ENCODE assay signal across 3 cellular contexts in the genomic region with DNA sequence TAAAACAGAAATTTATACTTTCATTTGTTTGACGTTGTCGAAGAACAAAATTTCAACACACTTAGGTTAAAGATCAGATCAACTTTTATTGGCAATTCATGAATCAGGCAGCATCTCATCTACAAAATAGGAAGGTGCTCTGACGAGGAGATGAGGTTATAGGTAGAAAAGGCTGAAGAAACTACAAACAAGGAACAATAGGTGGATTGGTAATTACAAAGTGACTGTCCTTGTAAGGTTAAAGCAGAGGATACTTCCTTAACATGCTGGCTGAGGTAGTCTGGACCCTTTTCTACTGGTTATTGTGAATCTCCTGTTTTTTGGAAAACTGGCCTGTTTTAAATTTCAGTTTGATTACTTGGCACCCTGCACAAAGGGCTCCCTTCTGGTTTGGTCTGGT.
TF ChIP-seq lines count a peak whose summit lies in the region.

No MANE protein-coding gene starts in this region.

TF ChIP-seq in HepG2, 621 proteins besides CTCF, POLR2A, EP300 and RAD21:
- TF ChIP-seq ZNF567 (CRISPR knock-in tag; IDR thresholded peaks at IDR 0.05; ENCODE audit: borderline replicate concordance) (no peak), ZNF549 (CRISPR knock-in tag; IDR thresholded peaks at IDR 0.05) (0 out of 2 replicates have a peak, but pooled peaks have one; percentile 20)

TF ChIP-seq in HEK293, 187 proteins besides CTCF, POLR2A, EP300 and RAD21:
- peak; percentile 93 for TF ChIP-seq ZNF549 (tag by site-specific recombination; IDR thresholded peaks at IDR 0.05)
- TF ChIP-seq, protein P1, sequence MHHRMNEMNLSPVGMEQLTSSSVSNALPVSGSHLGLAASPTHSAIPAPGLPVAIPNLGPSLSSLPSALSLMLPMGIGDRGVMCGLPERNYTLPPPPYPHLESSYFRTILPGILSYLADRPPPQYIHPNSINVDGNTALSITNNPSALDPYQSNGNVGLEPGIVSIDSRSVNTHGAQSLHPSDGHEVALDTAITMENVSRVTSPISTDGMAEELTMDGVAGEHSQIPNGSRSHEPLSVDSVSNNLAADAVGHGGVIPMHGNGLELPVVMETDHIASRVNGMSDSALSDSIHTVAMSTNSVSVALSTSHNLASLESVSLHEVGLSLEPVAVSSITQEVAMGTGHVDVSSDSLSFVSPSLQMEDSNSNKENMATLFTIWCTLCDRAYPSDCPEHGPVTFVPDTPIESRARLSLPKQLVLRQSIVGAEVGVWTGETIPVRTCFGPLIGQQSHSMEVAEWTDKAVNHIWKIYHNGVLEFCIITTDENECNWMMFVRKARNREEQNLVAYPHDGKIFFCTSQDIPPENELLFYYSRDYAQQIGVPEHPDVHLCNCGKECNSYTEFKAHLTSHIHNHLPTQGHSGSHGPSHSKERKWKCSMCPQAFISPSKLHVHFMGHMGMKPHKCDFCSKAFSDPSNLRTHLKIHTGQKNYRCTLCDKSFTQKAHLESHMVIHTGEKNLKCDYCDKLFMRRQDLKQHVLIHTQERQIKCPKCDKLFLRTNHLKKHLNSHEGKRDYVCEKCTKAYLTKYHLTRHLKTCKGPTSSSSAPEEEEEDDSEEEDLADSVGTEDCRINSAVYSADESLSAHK (tag by site-specific recombination; IDR thresholded peaks at IDR 0.05): no peak

TF ChIP-seq in H1, 55 proteins besides CTCF, POLR2A, EP300 and RAD21:
- no peak for TF ChIP-seq HDAC6 (IDR thresholded peaks at IDR 0.05; ENCODE audit: low read depth, low read length)
- TF ChIP-seq POU5F1 (IDR thresholded peaks at IDR 0.05; ENCODE audit: low read depth, low read length): no peak
- no peak for TF ChIP-seq CHD1 (IDR thresholded peaks at IDR 0.05; ENCODE audit: low read depth, low read length)
